Comparison of ENCODE assay signal across 8 cellular contexts in genomic region chr11:100827934-100828661, GRCh38.
DNase-seq lines count a peak whose midpoint lies in the region; TF ChIP-seq lines count a peak whose summit lies in the region.

No MANE protein-coding gene starts in this region.

- no peak for TF ChIP-seq POLR2A in adrenal gland (IDR thresholded peaks at IDR 0.05)

- H3K4me3 ChIP-seq in GM06990 (replicated peaks; ENCODE audit: low read depth, low read length), result no peak overlapping the region
- H3K4me3 ChIP-seq in LNCaP clone FGC (ENCODE audit: low read depth, low read length), result no peak overlapping the region
- no peak overlapping the region for H3K4me3 ChIP-seq in adrenal gland

- no peak overlapping the region for H3K4me3 Mint-ChIP-seq in brain

- no peaks in the 10 kb centered on the region for H3K4me1 ChIP-seq in adrenal gland (replicated peaks in 1 of 2)

- intact Hi-C loops in adrenal gland (cut with DNase I), result no loop called here

- H3K36me3 ChIP-seq in GM06990 (ENCODE audit: control insufficient read depth, insufficient read depth, low read length) (no peaks in the 10 kb centered on the region), adrenal gland (replicated peaks in 1 of 2) (no peaks in the 10 kb centered on the region)

- peak; percentile 11 for DNase-seq in GM06990 (ENCODE audit: extremely low read depth, insufficient read length)
- DNase-seq in H4 (ENCODE audit: low spot score), result peak; percentile 51
- no peak for DNase-seq in LNCaP clone FGC (ENCODE audit: low read depth)
- DNase-seq in renal cortical epithelial cell (ENCODE audit: low read depth), result peak; percentile 96
- DNase-seq in cerebellar cortex (ENCODE audit: low spot score), result no peak
- no peak for DNase-seq in mesenteric fat pad (ENCODE audit: low spot score)
- DNase-seq in adrenal gland, result no peak

- H3K9me3 ChIP-seq in adrenal gland (replicated peaks in 1 of 3), result no peaks in the 10 kb centered on the region

- no peaks in the 10 kb centered on the region for H3K36me3 Mint-ChIP-seq in brain

- TF ChIP-seq CTCF in GM06990 (IDR thresholded peaks at IDR 0.05; ENCODE audit: insufficient read depth, low read length, poor library complexity, severe bottlenecking) (peak; percentile 43), LNCaP clone FGC (IDR thresholded peaks at IDR 0.05; ENCODE audit: control insufficient read depth, extremely low read depth, insufficient read depth) (0 out of 2 replicates have a peak, but pooled peaks have one; percentile 3), brain (conservative IDR thresholded peaks at IDR 0.05) (peak; percentile 11 to 52), adrenal gland (IDR thresholded peaks at IDR 0.05) (peak in 2 of 6 experiments; percentile 5 to 8)

- 90 to 100% (median 98%) methylated on average over 1 of the region's 1 CpG for WGBS in adrenal gland, 4 donors

- no peak overlapping the region for H3K27ac ChIP-seq in adrenal gland

- H3K27me3 Mint-ChIP-seq in brain, result peaks cover 2% of the 10 kb centered on the region

- H3K9me3 Mint-ChIP-seq in brain, result no peaks in the 10 kb centered on the region

- H3K27me3 ChIP-seq in GM06990 (replicated peaks; ENCODE audit: control insufficient read depth, insufficient read depth, low read length) (peaks cover 2% of the 10 kb centered on the region; the same call in 1 of the 2 replicates), adrenal gland (no peaks in the 10 kb centered on the region)

- peaks cover 77% of the 10 kb centered on the region for H3K4me1 Mint-ChIP-seq in brain

- peak overlapping the region in 3 of 5 experiments; percentile 23 to 62 (median 56) for H3K27ac Mint-ChIP-seq in brain

Comparison
In these comparisons a context has a peak if more than half of its experiments do, and no peak if none do; other contexts are left out.
1. DNase-seq: peak in GM06990 (single experiment), H4 (single experiment) and renal cortical epithelial cell (single experiment); none in LNCaP clone FGC (single experiment), cerebellar cortex (single experiment), mesenteric fat pad (single experiment) and adrenal gland (0 of 7).